28 cellular contexts compared by ENCODE assay signal in genomic region chr1:101188311-101188710, GRCh38. TPM values are rescaled to one million over a fixed set of nuclear protein-coding genes. Genes with fewer than 3 reads are reported as not detected.
DNase-seq lines count a peak whose midpoint lies in the region; FAIRE-seq and TF ChIP-seq lines count a peak whose summit lies in the region.
"Had no signal": no experiment of that assay in that cellular context is flagged by ENCODE, and none has a peak within 500 bp of the region (broad histone marks: within the 10 kb centered on the region; RNA-seq: fewer than 3 reads in every experiment).

No MANE protein-coding gene starts in this region.

- H3K4me3 ChIP-seq in astrocyte (ENCODE audit: insufficient read depth, low read depth, low read length): no peak overlapping the region
- no peak overlapping the region for H3K4me3 ChIP-seq in A673 (ENCODE audit: low read depth, low read length, poor library complexity, severe bottlenecking)
- H3K4me3 ChIP-seq: coronary artery, esophagus squamous epithelium had no signal

- no TSS peak for BruUV-seq in A673 (replicated peaks; lab: Mats Ljungman, UMichigan)

- peaks cover 27% of the 10 kb centered on the region for H3K4me1 Mint-ChIP-seq in activated naive CD4-positive, alpha-beta T cell treated with anti-CD3 and anti-CD28 coated beads, Interleukin-2, amount 50 U/mL, for 24 hours
- peaks cover 8% of the 10 kb centered on the region for H3K4me1 Mint-ChIP-seq in astrocyte (ENCODE audit: low read depth, unreplicated experiment)
- no peaks in the 10 kb centered on the region for H3K4me1 Mint-ChIP-seq in osteocyte (ENCODE audit: unreplicated experiment)

- H3K36me3 Mint-ChIP-seq in activated naive CD4-positive, alpha-beta T cell treated with anti-CD3 and anti-CD28 coated beads, Interleukin-2, amount 50 U/mL, for 24 hours: no peaks in the 10 kb centered on the region
- H3K36me3 Mint-ChIP-seq in astrocyte (ENCODE audit: low read depth, unreplicated experiment) (no peaks in the 10 kb centered on the region), osteocyte (ENCODE audit: unreplicated experiment) (no peaks in the 10 kb centered on the region)

- H3K9ac ChIP-seq in astrocyte (ENCODE audit: low read length): no peak overlapping the region
- H3K9ac ChIP-seq: KMS-11, SK-N-SH had no signal

- intact Hi-C loops in A673 (cut with micrococcal nuclease; ENCODE audit: unreplicated experiment): no loop called here

- no peak for DNase-seq in activated naive CD4-positive, alpha-beta T cell (lab: John Stamatoyannopoulos, UW)
- DNase-seq in H54 (ENCODE audit: insufficient read length, low spot score) (no peak), astrocyte (ENCODE audit: low read depth) (peak; percentile 28), iris pigment epithelial cell (ENCODE audit: low read depth) (peak; percentile 86), A673 (ENCODE audit: low spot score) (no peak), osteocyte (ENCODE audit: extremely low spot score, unreplicated experiment) (no peak), NCI-H526 (lab: John Stamatoyannopoulos, UW) (no peak)
- DNase-seq: activated CD4-positive, alpha-beta T cell treated with anti-CD3 and anti-CD28 coated beads, Interleukin-2, amount 50 U/mL, for 1 hour; DMS53; endodermal cell; esophagus squamous epithelium; head of caudate nucleus; left colon; mesenchymal stem cell; NCI-H1048; NCI-H187; NCI-H526 treated with DMSO at 0.1 percent for 48 hours; nucleus accumbens; SK-N-SH; stimulated activated CD4-positive, alpha-beta T cell treated with anti-CD3 and anti-CD28 coated beads, Interleukin-4, amount 100 ng/mL, for 24 hours; stimulated activated naive CD4-positive, alpha-beta T cell treated with Interleukin-2 at 50 U/mL for 16 hours; T-helper 17 cell had no signal

- CTCF ChIA-PET in A673 (lab: Charles Lee): no interaction called here

- peak; percentile 36 for FAIRE-seq in H54 (lab: Jason Lieb, UNC)
- FAIRE-seq in astrocyte (lab: Jason Lieb, UNC): no peak
- FAIRE-seq: H1, HTR-8/SVneo had no signal

- POLR2A ChIA-PET in A673 (lab: Charles Lee; ENCODE audit: low non-redundant PET): no interaction called here

- H3K4me1 ChIP-seq in astrocyte (ENCODE audit: insufficient read depth, low read length) (peaks cover 13% of the 10 kb centered on the region), A673 (ENCODE audit: insufficient read depth, low read length, poor library complexity, severe bottlenecking) (no peaks in the 10 kb centered on the region)
- H3K4me1 ChIP-seq: esophagus squamous epithelium had no signal

- TF ChIP-seq CTCF in astrocyte (IDR thresholded peaks at IDR 0.05; ENCODE audit: insufficient read depth, low read depth, low read length): no peak
- no peak for TF ChIP-seq CTCF in A673 (conservative IDR thresholded peaks at IDR 0.05; ENCODE audit: low read depth, low read length)
- TF ChIP-seq CTCF in osteocyte (IDR thresholded peaks at IDR 0.05): no peak

- no peak overlapping the region for H3K27ac ChIP-seq in astrocyte (ENCODE audit: low read depth, low read length)
- H3K27ac ChIP-seq in A673 (ENCODE audit: low read depth, low read length, poor library complexity, severe bottlenecking): no peak overlapping the region
- H3K27ac ChIP-seq: coronary artery, esophagus squamous epithelium, KMS-11, RWPE1 had no signal

- no peaks in the 10 kb centered on the region for H3K9me3 Mint-ChIP-seq in activated naive CD4-positive, alpha-beta T cell treated with anti-CD3 and anti-CD28 coated beads, Interleukin-2, amount 50 U/mL, for 24 hours
- H3K9me3 Mint-ChIP-seq in astrocyte (ENCODE audit: unreplicated experiment) (peaks cover 3% of the 10 kb centered on the region), osteocyte (ENCODE audit: unreplicated experiment) (no peaks in the 10 kb centered on the region)
- H3K9me3 Mint-ChIP-seq: endodermal cell had no signal

- no peaks in the 10 kb centered on the region for H3K79me2 ChIP-seq in astrocyte (ENCODE audit: insufficient read depth, low read length)

- H3K4me3 Mint-ChIP-seq in activated naive CD4-positive, alpha-beta T cell treated with anti-CD3 and anti-CD28 coated beads, Interleukin-2, amount 50 U/mL, for 24 hours: no peak overlapping the region
- H3K4me3 Mint-ChIP-seq in astrocyte (ENCODE audit: unreplicated experiment): no peak overlapping the region
- no peak overlapping the region for H3K4me3 Mint-ChIP-seq in osteocyte (ENCODE audit: unreplicated experiment)
- H3K4me3 Mint-ChIP-seq: endodermal cell, T-helper 17 cell had no signal

- H4K20me1 ChIP-seq in astrocyte (ENCODE audit: insufficient read depth, low read length): no peaks in the 10 kb centered on the region

- TF ChIP-seq POLR2A in H54 (IDR thresholded peaks at IDR 0.05; ENCODE audit: low read depth, low read length): no peak

- no peaks in the 10 kb centered on the region for H3K27me3 ChIP-seq in astrocyte (ENCODE audit: insufficient read depth, low read length)
- H3K27me3 ChIP-seq in A673 (replicated peaks; ENCODE audit: insufficient read depth, low read depth, low read length, poor library complexity): no peaks in the 10 kb centered on the region
- H3K27me3 ChIP-seq: esophagus squamous epithelium had no signal

- peak overlapping the region; percentile 9 for H3K27ac Mint-ChIP-seq in activated naive CD4-positive, alpha-beta T cell treated with anti-CD3 and anti-CD28 coated beads, Interleukin-2, amount 50 U/mL, for 24 hours
- H3K27ac Mint-ChIP-seq in astrocyte (ENCODE audit: unreplicated experiment) (no peak overlapping the region), osteocyte (ENCODE audit: unreplicated experiment) (no peak overlapping the region)
- H3K27ac Mint-ChIP-seq: endodermal cell, T-helper 17 cell had no signal

- no peak overlapping the region for H3K4me2 ChIP-seq in astrocyte (ENCODE audit: low read length)
- H3K4me2 ChIP-seq: KMS-11, SK-N-SH had no signal

- no peak overlapping the region for H2AFZ ChIP-seq in astrocyte (ENCODE audit: low read depth, low read length)

- H3K9me3 ChIP-seq in astrocyte (ENCODE audit: insufficient read depth, low read depth, low read length) (no peaks in the 10 kb centered on the region), A673 (ENCODE audit: low read depth, low read length, poor library complexity, severe bottlenecking) (no peaks in the 10 kb centered on the region)
- H3K9me3 ChIP-seq: esophagus squamous epithelium, SK-N-SH had no signal

- H3K27me3 Mint-ChIP-seq in activated naive CD4-positive, alpha-beta T cell treated with anti-CD3 and anti-CD28 coated beads, Interleukin-2, amount 50 U/mL, for 24 hours: no peaks in the 10 kb centered on the region
- peaks cover 4% of the 10 kb centered on the region for H3K27me3 Mint-ChIP-seq in astrocyte (ENCODE audit: low read depth, unreplicated experiment)
- H3K27me3 Mint-ChIP-seq in osteocyte (ENCODE audit: unreplicated experiment): peaks cover 14% of the 10 kb centered on the region
- H3K27me3 Mint-ChIP-seq: T-helper 17 cell had no signal

- no peaks in the 10 kb centered on the region for H3K36me3 ChIP-seq in astrocyte (ENCODE audit: insufficient read depth, low read length)
- H3K36me3 ChIP-seq in A673 (ENCODE audit: insufficient read depth, low read length, poor library complexity, severe bottlenecking): no peaks in the 10 kb centered on the region
- H3K36me3 ChIP-seq: esophagus squamous epithelium had no signal

RNA-seq across cellular contexts. Expression of gene S1PR1, which starts 48.5 kb away (rescaled TPM):
- 10.6 and 14.4 TPM in 2 replicates for total RNA-seq in astrocyte
- 0.85 and 1.1 TPM in 2 replicates for total RNA-seq in A673 (2021)
- 0.31 TPM in 1 of 2 replicates, not detected in the other for total RNA-seq in osteocyte

Comparison
In these comparisons a context has a peak if more than half of its experiments do, and no peak if none do; other contexts are left out.
1. DNase-seq: peak in astrocyte (single experiment) and iris pigment epithelial cell (single experiment); none in activated naive CD4-positive, alpha-beta T cell (0 of 4), H54 (single experiment), A673 (single experiment), osteocyte (single experiment) and NCI-H526 (0 of 2).